25 cellular contexts compared by ENCODE assay signal in the genomic region with DNA sequence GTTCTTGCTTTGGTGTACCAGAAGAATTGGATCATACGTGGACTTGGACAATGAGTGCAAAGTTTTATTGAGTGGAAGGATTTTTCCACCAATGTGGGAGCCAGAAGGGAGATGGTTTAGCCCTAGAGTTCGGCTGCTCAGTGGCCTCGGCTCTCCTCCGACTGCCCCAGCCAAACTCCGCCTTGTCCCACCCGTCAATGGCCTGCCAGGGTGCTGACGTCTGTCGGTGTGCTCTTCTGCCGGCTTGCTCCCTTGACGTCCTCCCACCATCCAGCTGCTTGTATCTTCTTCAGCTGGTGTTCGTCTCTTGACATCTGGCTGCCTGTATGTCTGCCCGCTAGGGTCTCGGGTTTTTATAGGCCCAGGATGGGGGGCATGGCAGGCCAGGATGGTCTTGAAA.
"Had no signal": no experiment of that assay in that cellular context is flagged by ENCODE, and none has a peak within 500 bp of the region (broad histone marks: within the 10 kb centered on the region; RNA-seq: fewer than 3 reads in every experiment).

No MANE protein-coding gene starts in this region.

- H3K4me3 Mint-ChIP-seq: activated CD4-positive, alpha-beta T cell treated with anti-CD3 and anti-CD28 coated beads, Interleukin-2, amount 10 ng/mL, durations not matched to agents 24 days and 14 days; activated naive CD4-positive, alpha-beta T cell treated with anti-CD3 and anti-CD28 coated beads, Interleukin-2, amount 10 ng/mL, durations not matched to agents 7 days and 5 days; activated naive CD8-positive, alpha-beta T cell treated with anti-CD3 and anti-CD28 coated beads for 36 hours; activated T-cell treated with anti-CD3 and anti-CD28 coated beads, Interleukin-2, amount 50 U/mL, for 72 hours; T-helper 17 cell; WTC11 had no signal

- H3K27ac Mint-ChIP-seq: activated CD4-positive, alpha-beta T cell treated with anti-CD3 and anti-CD28 coated beads, Interleukin-2, amount 10 ng/mL, durations not matched to agents 24 days and 14 days; activated naive CD4-positive, alpha-beta T cell treated with anti-CD3 and anti-CD28 coated beads, Interleukin-2, amount 10 ng/mL, durations not matched to agents 7 days and 5 days; activated naive CD8-positive, alpha-beta T cell treated with anti-CD3 and anti-CD28 coated beads for 36 hours; activated T-cell treated with anti-CD3 and anti-CD28 coated beads, Interleukin-2, amount 50 U/mL, for 72 hours; activated T-helper 2 cell treated with anti-CD3 and anti-CD28 coated beads, Interferon-gamma antibody, Interleukin-2, Interleukin-4, amounts not matched to agents 10 μg/mL and 5 μg/mL and 100 μg/mL, durations not matched to agents 14 hours and 24 hours and 36 hours; T-helper 17 cell; WTC11 had no signal

- H3K4me1 Mint-ChIP-seq: activated naive CD4-positive, alpha-beta T cell treated with anti-CD3 and anti-CD28 coated beads, Interleukin-2, amount 10 ng/mL, durations not matched to agents 7 days and 5 days had no signal

- H3K27me3 Mint-ChIP-seq: activated naive CD4-positive, alpha-beta T cell treated with anti-CD3 and anti-CD28 coated beads, Interleukin-2, amount 10 ng/mL, durations not matched to agents 7 days and 5 days had no signal

- DNase-seq: activated CD4-positive, alpha-beta T cell treated with anti-CD3 and anti-CD28 coated beads for 1 hour; activated CD4-positive, alpha-beta T cell treated with anti-CD3 and anti-CD28 coated beads, Interleukin-2, amount 10 ng/mL, durations not matched to agents 24 days and 14 days; activated CD4-positive, alpha-beta T cell treated with anti-CD3 and anti-CD28 coated beads, Interleukin-2, amount 50 U/mL, for 48 hours; activated CD8-positive, alpha-beta memory T cell treated with anti-CD3 and anti-CD28 coated beads, Interleukin-2, amount 50 U/mL, for 4 hours; activated gamma-delta T cell treated with Interleukin-2 at 50 U/mL for 16 hours; activated naive CD4-positive, alpha-beta T cell treated with anti-CD3 and anti-CD28 coated beads, Interleukin-2, amount 10 ng/mL, durations not matched to agents 7 days and 5 days; activated naive CD8-positive, alpha-beta T cell treated with anti-CD3 and anti-CD28 coated beads for 36 hours; activated T-cell treated with anti-CD3 and anti-CD28 coated beads, Interleukin-2, amount 50 U/mL, for 72 hours; brain microvascular endothelial cell; caudate nucleus; Karpas-422; MM.1S; NCI-H1105; NCI-H1436; NCI-H1694 treated with DMSO at 0.1 percent for 48 hours; NCI-H2029 treated with DMSO at 0.1 percent for 48 hours; NCI-H446; NCI-H524; PC-3; SIG-M5; T-helper 17 cell; T-helper 9 cell had no signal

- ATAC-seq: activated T-cell treated with anti-CD3 and anti-CD28 coated beads, Interleukin-2, amount 50 U/mL, for 72 hours; K562; PC-3; T-helper 17 cell; WTC11 had no signal

- H3K36me3 Mint-ChIP-seq: activated naive CD4-positive, alpha-beta T cell treated with anti-CD3 and anti-CD28 coated beads, Interleukin-2, amount 10 ng/mL, durations not matched to agents 7 days and 5 days; activated naive CD8-positive, alpha-beta T cell treated with anti-CD3 and anti-CD28 coated beads for 36 hours had no signal

- H3K9me3 Mint-ChIP-seq: activated CD4-positive, alpha-beta T cell treated with anti-CD3 and anti-CD28 coated beads, Interleukin-2, amount 10 ng/mL, durations not matched to agents 24 days and 14 days; activated naive CD4-positive, alpha-beta T cell treated with anti-CD3 and anti-CD28 coated beads, Interleukin-2, amount 10 ng/mL, durations not matched to agents 7 days and 5 days; activated naive CD8-positive, alpha-beta T cell treated with anti-CD3 and anti-CD28 coated beads for 36 hours; activated T-helper 2 cell treated with anti-CD3 and anti-CD28 coated beads, Interferon-gamma antibody, Interleukin-2, Interleukin-4, amounts not matched to agents 10 μg/mL and 5 μg/mL and 100 μg/mL, durations not matched to agents 14 hours and 24 hours and 36 hours had no signal
